In the genomic region with DNA sequence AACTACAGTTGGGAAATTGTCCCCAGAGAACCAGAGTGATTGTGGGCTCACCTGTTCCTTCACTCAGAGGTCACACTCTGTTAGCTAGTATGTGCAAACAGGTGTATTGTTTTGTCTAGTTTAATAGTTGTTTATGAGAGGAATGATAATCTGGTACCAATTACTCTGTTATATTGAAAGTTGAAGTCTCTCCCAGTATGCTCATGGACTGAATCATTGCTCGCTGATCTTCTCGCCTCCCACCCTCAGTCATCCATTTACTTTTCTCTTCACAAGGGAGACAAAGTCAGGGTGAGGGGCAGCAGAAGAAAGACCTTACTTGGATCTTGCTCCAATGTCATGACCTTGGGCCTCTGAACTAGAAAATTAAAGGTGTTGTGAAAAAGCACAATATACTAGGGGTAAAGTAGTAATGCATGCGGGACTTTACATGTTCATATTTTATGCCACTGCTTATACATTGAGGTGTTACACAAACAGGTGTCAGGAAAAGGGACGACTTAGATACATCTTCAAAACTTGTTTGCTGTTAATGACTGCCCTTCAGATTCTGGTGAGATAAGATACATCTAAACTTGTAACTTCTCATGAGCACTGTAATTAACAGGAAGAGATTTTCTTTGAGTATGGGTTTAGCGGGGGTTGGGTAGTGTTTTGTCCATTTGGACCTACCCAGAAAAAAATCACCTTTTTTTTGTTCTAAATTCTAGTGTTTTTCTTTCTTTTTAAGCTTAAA, we compare ENCODE assay signal across 18 cellular contexts. TPM values are rescaled to one million over a fixed set of nuclear protein-coding genes. Genes with fewer than 3 reads are reported as not detected.
A peak's percentile ranks its signal among the peaks of the same experiment; 100 is the strongest.
DNase-seq lines count a peak whose midpoint lies in the region; ATAC-seq, FAIRE-seq and TF ChIP-seq lines count a peak whose summit lies in the region.
"Had no signal": no experiment of that assay in that cellular context is flagged by ENCODE, and none has a peak within 500 bp of the region (broad histone marks: within the 10 kb centered on the region; RNA-seq: fewer than 3 reads in every experiment).

No MANE protein-coding gene starts in this region.

- no peaks in the 10 kb centered on the region for H3K9me3 ChIP-seq in CD4-positive, alpha-beta T cell (ENCODE audit: control insufficient read depth, low read length)
- no peaks in the 10 kb centered on the region for H3K9me3 ChIP-seq in left lung
- H3K9me3 ChIP-seq: right atrium auricular region, testis had no signal

- H3K4me1 ChIP-seq in left lung = peaks cover 17 to 41% of the 10 kb centered on the region in 2 donors
- H3K4me1 ChIP-seq: testis had no signal

- no peaks in the 10 kb centered on the region for H3K36me3 ChIP-seq in left lung
- H3K36me3 ChIP-seq: right atrium auricular region had no signal

- peak overlapping the region; percentile 71 for H3K27ac Mint-ChIP-seq in CD4-positive, alpha-beta T cell
- H3K27ac Mint-ChIP-seq in activated B cell treated with CpG ODN at 0.5 μM for 24 hours = peak overlapping the region; percentile 27
- peak overlapping the region; percentile 1 to 94 (median 43) for H3K27ac Mint-ChIP-seq in naive B cell
- H3K27ac Mint-ChIP-seq in osteocyte (ENCODE audit: unreplicated experiment) = no peak overlapping the region

- CTCF ChIA-PET in CD4-positive, alpha-beta T cell (lab: Charles Lee) = no interaction called here
- CTCF ChIA-PET in activated B cell treated with CpG ODN at 0.5 μM for 24 hours (lab: Charles Lee) = no interaction called here

- peak; percentile 80 for FAIRE-seq in GM19239 (lab: Jason Lieb, UNC)

- no peaks in the 10 kb centered on the region for H3K27me3 Mint-ChIP-seq in CD4-positive, alpha-beta T cell
- H3K27me3 Mint-ChIP-seq in activated B cell treated with CpG ODN at 0.5 μM for 24 hours (no peaks in the 10 kb centered on the region), naive B cell (no peaks in the 10 kb centered on the region), osteocyte (ENCODE audit: unreplicated experiment) (no peaks in the 10 kb centered on the region)

- no peak for DNase-seq in CD4-positive, alpha-beta T cell
- DNase-seq in GM19239 (ENCODE audit: insufficient read length, low spot score) (no peak), activated B cell treated with CpG ODN at 0.5 μM for 24 hours (no peak), naive B cell (no peak), osteocyte (ENCODE audit: extremely low spot score, unreplicated experiment) (no peak), left lung (no peak), left lobe of liver (ENCODE audit: low spot score) (no peak)
- DNase-seq: caudate nucleus; DMS153; effector memory CD4-positive, alpha-beta T cell; NCI-H774; SW 1271; testis had no signal

- no peaks in the 10 kb centered on the region for H3K27me3 ChIP-seq in CD4-positive, alpha-beta T cell (ENCODE audit: control insufficient read depth, insufficient read depth, low read length)
- H3K27me3 ChIP-seq in left lung = no peaks in the 10 kb centered on the region
- H3K27me3 ChIP-seq: right atrium auricular region, testis had no signal

- POLR2A ChIA-PET in CD4-positive, alpha-beta T cell (lab: Charles Lee) = interaction anchor here (0.6 to 2.5 kb wide), 4 partner anchors 12 to 104 kb away, joined by 3 to 14 read pairs (median 4); partner anchors contain the start of gene LNPEP
- POLR2A ChIA-PET in activated B cell treated with CpG ODN at 0.5 μM for 24 hours (lab: Charles Lee) = no interaction called here

- H3K27ac ChIP-seq in CD4-positive, alpha-beta T cell (ENCODE audit: low read depth, low read length) = no peak overlapping the region
- H3K27ac ChIP-seq in left lung = no peak overlapping the region
- H3K27ac ChIP-seq: right atrium auricular region, RWPE1, testis, VCaP had no signal

- TF ChIP-seq CTCF in CD4-positive, alpha-beta T cell (IDR thresholded peaks at IDR 0.05) = no peak
- TF ChIP-seq CTCF in activated B cell treated with CpG ODN at 0.5 μM for 24 hours (IDR thresholded peaks at IDR 0.05) = no peak
- TF ChIP-seq CTCF in osteocyte (IDR thresholded peaks at IDR 0.05) = no peak
- TF ChIP-seq CTCF in left lung (IDR thresholded peaks at IDR 0.05) = no peak

- intact Hi-C loops in CD4-positive, alpha-beta T cell (cut with DNase I, micrococcal nuclease) = loop anchor here in 1 of 2 experiments (5.0 kb wide), 1 partner anchor 35 kb away; the partner anchor contains the start of gene LNPEP
- intact Hi-C loops in activated B cell treated with CpG ODN at 0.5 μM for 24 hours (cut with micrococcal nuclease) (loop anchor here (1.0 kb wide), 1 partner anchor 10 kb away; no protein-coding TSS in a partner anchor), left lung (cut with DNase I) (no loop called here)

- no peaks in the 10 kb centered on the region for H3K9me3 Mint-ChIP-seq in CD4-positive, alpha-beta T cell
- H3K9me3 Mint-ChIP-seq in activated B cell treated with CpG ODN at 0.5 μM for 24 hours = no peaks in the 10 kb centered on the region
- no peaks in the 10 kb centered on the region for H3K9me3 Mint-ChIP-seq in naive B cell
- no peaks in the 10 kb centered on the region for H3K9me3 Mint-ChIP-seq in osteocyte (ENCODE audit: unreplicated experiment)

- no peak overlapping the region for H3K4me3 ChIP-seq in left lung
- H3K4me3 ChIP-seq: right atrium auricular region, testis had no signal

- peaks cover 92% of the 10 kb centered on the region for H3K4me1 Mint-ChIP-seq in CD4-positive, alpha-beta T cell (ENCODE audit: low read depth)
- peaks cover 80% of the 10 kb centered on the region for H3K4me1 Mint-ChIP-seq in activated B cell treated with CpG ODN at 0.5 μM for 24 hours
- H3K4me1 Mint-ChIP-seq in naive B cell = peaks cover 66 to 86% (median 78%) of the 10 kb centered on the region in 3 donors
- H3K4me1 Mint-ChIP-seq in osteocyte (ENCODE audit: unreplicated experiment) = peaks cover 75% of the 10 kb centered on the region

- ATAC-seq in CD4-positive, alpha-beta T cell (ENCODE audit: poor library complexity) = no peak
- ATAC-seq in activated B cell treated with CpG ODN at 0.5 μM for 24 hours (ENCODE audit: low read depth) (no peak), naive B cell (ENCODE audit: low read depth in 2 of 2) (no peak), GM19455 (IDR thresholded peaks at IDR 0.05; ENCODE audit: unreplicated experiment) (no peak), left lung (no peak), left lobe of liver (no peak)
- ATAC-seq: HCT116 had no signal

- peak overlapping the region; percentile 62 for H3K4me3 Mint-ChIP-seq in CD4-positive, alpha-beta T cell
- H3K4me3 Mint-ChIP-seq in activated B cell treated with CpG ODN at 0.5 μM for 24 hours = peak overlapping the region; percentile 39
- H3K4me3 Mint-ChIP-seq in naive B cell = peak overlapping the region in 7 of 8 donors; percentile 6 to 81 (median 34)
- no peak overlapping the region for H3K4me3 Mint-ChIP-seq in osteocyte (ENCODE audit: unreplicated experiment)

- peaks cover 6% of the 10 kb centered on the region for H3K36me3 Mint-ChIP-seq in CD4-positive, alpha-beta T cell (ENCODE audit: low read depth)
- H3K36me3 Mint-ChIP-seq in activated B cell treated with CpG ODN at 0.5 μM for 24 hours (ENCODE audit: low read depth) (peaks cover 18% of the 10 kb centered on the region), naive B cell (peaks cover 0 to 4% of the 10 kb centered on the region in 2 donors), osteocyte (ENCODE audit: unreplicated experiment) (peaks cover 3% of the 10 kb centered on the region)

RNA-seq across cellular contexts. Expression of gene LNPEP, which starts 36.9 kb away (rescaled TPM):
- 10 to 100 TPM; 52.0 to 52.7 TPM for total RNA-seq in CD4-positive, alpha-beta T cell
- total RNA-seq in activated B cell treated with CpG ODN at 0.5 μM for 24 hours (88.8 and 96.5 TPM in 2 replicates), osteocyte (40.8 and 44.1 TPM in 2 replicates), left lung (10 to 100 TPM; 37.3 to 40.6 TPM), left lobe of liver (8.4 TPM)
- 10 to 100 TPM; 17.3 to 50.9 (median 44.3) TPM for polyA plus RNA-seq in naive B cell (ENCODE audit: low read depth in 6 of 6)
